15 cellular contexts compared by ENCODE assay signal in the genomic region with DNA sequence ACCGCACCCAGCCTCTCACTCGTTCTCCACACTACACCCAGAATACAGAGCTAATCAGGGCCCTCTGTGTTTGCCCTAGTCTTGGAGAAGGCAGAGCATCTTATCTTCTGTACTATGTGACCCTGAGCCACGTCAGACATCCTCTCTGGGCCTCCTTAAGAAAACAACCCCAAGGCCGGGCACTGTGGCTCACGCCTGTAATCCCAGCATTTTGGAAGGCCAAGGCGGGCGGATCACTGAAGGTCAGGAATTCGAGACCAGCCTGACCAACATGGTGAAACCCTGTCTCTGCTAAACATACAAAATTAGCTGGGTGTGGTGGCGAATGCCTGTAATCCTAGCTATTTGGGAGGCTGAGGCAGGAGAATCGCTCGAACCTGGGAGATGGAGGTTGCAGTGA. TPM values are rescaled to one million over a fixed set of nuclear protein-coding genes. Genes with fewer than 3 reads are reported as not detected.
"Had no signal": no experiment of that assay in that cellular context is flagged by ENCODE, and none has a peak within 500 bp of the region (broad histone marks: within the 10 kb centered on the region; RNA-seq: fewer than 3 reads in every experiment).

No MANE protein-coding gene starts in this region.

RNA-seq across cellular contexts. Expression of a gene that starts 4.9 kb away (rescaled TPM):
- total RNA-seq: naive thymus-derived CD4-positive, alpha-beta T cell; natural killer cell; osteoblast; posterior vena cava; prostate gland; pulmonary artery endothelial cell; right atrium auricular region; sciatic nerve; suprapubic skin; testis; transverse colon; upper lobe of left lung; ureter; vagina had no signal
- polyA plus RNA-seq: naive thymus-derived CD4-positive, alpha-beta T cell; pancreas had no signal

RNA-seq across cellular contexts. Expression of a gene that starts 5.6 kb away (rescaled TPM):
- total RNA-seq: osteoblast, pulmonary artery endothelial cell, vagina had no signal
- polyA plus RNA-seq: naive thymus-derived CD4-positive, alpha-beta T cell had no signal

RNA-seq across cellular contexts. Expression of a gene that starts 59.7 kb away (rescaled TPM):
- total RNA-seq: suprapubic skin, ureter, vagina had no signal
- polyA plus RNA-seq: naive thymus-derived CD4-positive, alpha-beta T cell had no signal
